Comparison of ENCODE assay signal across 30 cellular contexts in genomic region chr7:17108049-17108584, GRCh38.
"Had no signal": no experiment of that assay in that cellular context is flagged by ENCODE, and none has a peak within 500 bp of the region (broad histone marks: within the 10 kb centered on the region; RNA-seq: fewer than 3 reads in every experiment).

No MANE protein-coding gene starts in this region.

- H3K27ac Mint-ChIP-seq: activated CD4-positive, alpha-beta T cell treated with anti-CD3 and anti-CD28 coated beads for 36 hours; activated CD4-positive, alpha-beta T cell treated with anti-CD3 and anti-CD28 coated beads, Interleukin-2, amount 10 ng/mL, durations not matched to agents 7 days and 5 days; activated CD8-positive, alpha-beta T cell treated with anti-CD3 and anti-CD28 coated beads, Interleukin-2, amount 10 ng/mL, durations not matched to agents 7 days and 5 days; activated naive CD4-positive, alpha-beta T cell treated with anti-CD3 and anti-CD28 coated beads, Interleukin-2, amount 50 U/mL, for 24 hours; activated naive CD8-positive, alpha-beta T cell treated with anti-CD3 and anti-CD28 coated beads, Interleukin-2, amount 10 ng/mL, durations not matched to agents 7 days and 5 days; activated T-cell treated with anti-CD3 and anti-CD28 coated beads, Interleukin-2, amount 50 U/mL, for 24 hours; activated T-helper 2 cell treated with anti-CD3 and anti-CD28 coated beads, Interferon-gamma antibody, Interleukin-2, Interleukin-4, amounts not matched to agents 10 μg/mL and 5 μg/mL and 100 μg/mL, durations not matched to agents 14 hours and 24 hours and 36 hours; T-helper 1 cell treated with Interleukin-12 subunit alpha and Interleukin-12 subunit beta and Interleukin-4 antibody, amounts not matched to agents 30 μg/mL and 1 μg/mL, for 36 hours; T-helper 2 cell treated with Interferon-gamma antibody and Interleukin-4, amounts not matched to agents 5 μg/mL and 100 μg/mL, for 36 hours had no signal

- H3K4me3 Mint-ChIP-seq: activated CD4-positive, alpha-beta T cell treated with anti-CD3 and anti-CD28 coated beads for 36 hours; activated CD4-positive, alpha-beta T cell treated with anti-CD3 and anti-CD28 coated beads, Interleukin-2, amount 10 ng/mL, durations not matched to agents 7 days and 5 days; activated CD8-positive, alpha-beta T cell treated with anti-CD3 and anti-CD28 coated beads, Interleukin-2, amount 10 ng/mL, durations not matched to agents 7 days and 5 days; activated naive CD4-positive, alpha-beta T cell treated with anti-CD3 and anti-CD28 coated beads, Interleukin-2, amount 50 U/mL, for 24 hours; activated naive CD8-positive, alpha-beta T cell treated with anti-CD3 and anti-CD28 coated beads, Interleukin-2, amount 10 ng/mL, durations not matched to agents 7 days and 5 days; activated T-cell treated with anti-CD3 and anti-CD28 coated beads, Interleukin-2, amount 50 U/mL, for 24 hours; central memory CD8-positive, alpha-beta T cell; T-helper 1 cell treated with Interleukin-12 subunit alpha and Interleukin-12 subunit beta and Interleukin-4 antibody, amounts not matched to agents 30 μg/mL and 1 μg/mL, for 36 hours; T-helper 2 cell treated with Interferon-gamma antibody and Interleukin-4, amounts not matched to agents 5 μg/mL and 100 μg/mL, for 36 hours had no signal

- H3K9me3 ChIP-seq: ascending aorta, MG63, SJSA1, SK-N-SH had no signal

- H3K36me3 ChIP-seq: ascending aorta, cardiac muscle cell, SJSA1 had no signal

- H3K27me3 Mint-ChIP-seq: activated CD4-positive, alpha-beta T cell treated with anti-CD3 and anti-CD28 coated beads for 36 hours; activated naive CD4-positive, alpha-beta T cell treated with anti-CD3 and anti-CD28 coated beads, Interleukin-2, amount 50 U/mL, for 24 hours; activated naive CD8-positive, alpha-beta T cell treated with anti-CD3 and anti-CD28 coated beads, Interleukin-2, amount 10 ng/mL, durations not matched to agents 7 days and 5 days; activated T-cell treated with anti-CD3 and anti-CD28 coated beads, Interleukin-2, amount 50 U/mL, for 24 hours; central memory CD8-positive, alpha-beta T cell had no signal

- H3K27ac ChIP-seq: ascending aorta, cardiac muscle cell, SJSA1 had no signal

- H3K27me3 ChIP-seq: ascending aorta, cardiac muscle cell, MG63, SJSA1 had no signal

- H3K4me1 Mint-ChIP-seq: activated CD4-positive, alpha-beta T cell treated with anti-CD3 and anti-CD28 coated beads, Interleukin-2, amount 10 ng/mL, durations not matched to agents 7 days and 5 days; activated naive CD4-positive, alpha-beta T cell treated with anti-CD3 and anti-CD28 coated beads, Interleukin-2, amount 50 U/mL, for 24 hours; activated naive CD8-positive, alpha-beta T cell treated with anti-CD3 and anti-CD28 coated beads, Interleukin-2, amount 10 ng/mL, durations not matched to agents 7 days and 5 days; central memory CD8-positive, alpha-beta T cell had no signal

- H3K36me3 Mint-ChIP-seq: activated naive CD4-positive, alpha-beta T cell treated with anti-CD3 and anti-CD28 coated beads, Interleukin-2, amount 50 U/mL, for 24 hours had no signal

- DNase-seq: activated CD4-positive, alpha-beta T cell treated with anti-CD3 and anti-CD28 coated beads for 36 hours; activated CD4-positive, alpha-beta T cell treated with anti-CD3 and anti-CD28 coated beads, Interleukin-2, amount 10 ng/mL, durations not matched to agents 7 days and 5 days; activated CD4-positive, alpha-beta T cell treated with anti-CD3 and anti-CD28 coated beads, Interleukin-2, amount 50 U/mL, for 48 hours; activated CD8-positive, alpha-beta T cell treated with anti-CD3 and anti-CD28 coated beads, Interleukin-2, amount 10 ng/mL, durations not matched to agents 7 days and 5 days; activated gamma-delta T cell; activated naive CD4-positive, alpha-beta T cell treated with Interleukin-2 at 50 U/mL for 16 hours; activated naive CD8-positive, alpha-beta T cell treated with anti-CD3 and anti-CD28 coated beads, Interleukin-2, amount 10 ng/mL, durations not matched to agents 7 days and 5 days; activated T-cell treated with anti-CD3 and anti-CD28 coated beads, Interleukin-2, amount 50 U/mL, for 24 hours; amygdala; Kasumi-1; MG63; NCI-H1092 treated with DMSO at 0.1 percent for 48 hours; NCI-H1417; NCI-H187 treated with DMSO at 0.1 percent for 48 hours; NCI-H2081; NCI-H2171 treated with DMSO at 0.1 percent for 48 hours; NCI-H2227 treated with DMSO at 0.1 percent for 48 hours; NCI-H446; NCI-H510A treated with DMSO at 0.1 percent for 48 hours; SHP77 treated with DMSO at 0.1 percent for 48 hours; SK-N-SH had no signal

- H3K4me3 ChIP-seq: ascending aorta, cardiac muscle cell, MG63, SJSA1 had no signal

- H3K9me3 Mint-ChIP-seq: activated naive CD4-positive, alpha-beta T cell treated with anti-CD3 and anti-CD28 coated beads, Interleukin-2, amount 50 U/mL, for 24 hours; activated T-cell treated with anti-CD3 and anti-CD28 coated beads, Interleukin-2, amount 50 U/mL, for 24 hours; central memory CD8-positive, alpha-beta T cell; T-helper 1 cell treated with Interleukin-12 subunit alpha and Interleukin-12 subunit beta and Interleukin-4 antibody, amounts not matched to agents 30 μg/mL and 1 μg/mL, for 36 hours had no signal

- ATAC-seq: activated CD4-positive, alpha-beta T cell treated with anti-CD3 and anti-CD28 coated beads for 36 hours; activated CD4-positive, CD25-positive, alpha-beta regulatory T cell treated with anti-CD3 and anti-CD28 coated beads, Interleukin-2, amount 50 U/mL, for 24 hours; activated CD8-positive, alpha-beta T cell treated with anti-CD3 and anti-CD28 coated beads, Interleukin-2, amount 10 ng/mL, durations not matched to agents 7 days and 5 days had no signal
